1 cellular context compared by ENCODE assay signal in the genomic region with DNA sequence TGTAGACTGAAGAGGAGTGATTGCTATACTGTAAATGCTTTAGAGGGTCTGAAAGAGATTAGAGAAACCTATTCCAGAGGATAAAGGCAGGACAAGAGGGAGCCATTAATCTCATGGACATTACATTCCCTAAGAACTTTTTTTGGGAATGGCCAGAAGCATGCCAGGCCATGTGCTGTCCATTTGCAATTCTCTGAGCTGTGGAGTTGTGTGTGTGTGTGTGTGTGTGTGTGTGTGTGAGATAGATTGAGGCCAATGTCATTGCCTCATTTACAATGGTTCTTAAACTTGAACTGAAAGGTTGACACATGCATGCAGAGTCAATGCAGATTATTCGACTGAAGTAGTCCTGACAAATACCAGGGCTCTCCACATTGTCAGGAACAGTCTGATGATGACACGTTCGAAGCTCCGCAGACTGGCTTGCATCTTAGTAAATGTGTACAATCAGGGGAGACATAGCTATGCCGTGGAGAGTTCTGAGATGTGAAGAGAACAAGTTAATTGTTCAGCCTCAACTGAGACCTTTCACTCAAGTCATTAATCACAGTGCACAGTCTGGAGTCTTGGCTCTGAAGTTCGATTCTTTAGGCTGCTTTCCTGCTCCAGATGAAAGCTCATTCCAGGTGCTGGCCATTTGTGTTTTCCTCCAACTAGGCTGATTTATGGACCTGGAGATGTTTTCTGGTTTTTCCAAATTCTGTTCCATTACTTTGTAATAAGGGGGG.
A peak's percentile ranks its signal among the peaks of the same experiment; 100 is the strongest.
TF ChIP-seq lines count a peak whose summit lies in the region.

No MANE protein-coding gene starts in this region.

TF ChIP-seq in K562, 482 proteins besides CTCF, POLR2A, EP300 and RAD21:
- 0 out of 2 replicates have a peak, but pooled peaks have one; percentile 6 for TF ChIP-seq ZNF311 (CRISPR knock-in tag; IDR thresholded peaks at IDR 0.05)
- no peak for TF ChIP-seq RUNX1 (IDR thresholded peaks at IDR 0.05; ENCODE audit: low read depth)
- no peak for TF ChIP-seq CBX1 (IDR thresholded peaks at IDR 0.05; ENCODE audit: low read depth)
